ENCODE assay signal across 8 cellular contexts in the genomic region with DNA sequence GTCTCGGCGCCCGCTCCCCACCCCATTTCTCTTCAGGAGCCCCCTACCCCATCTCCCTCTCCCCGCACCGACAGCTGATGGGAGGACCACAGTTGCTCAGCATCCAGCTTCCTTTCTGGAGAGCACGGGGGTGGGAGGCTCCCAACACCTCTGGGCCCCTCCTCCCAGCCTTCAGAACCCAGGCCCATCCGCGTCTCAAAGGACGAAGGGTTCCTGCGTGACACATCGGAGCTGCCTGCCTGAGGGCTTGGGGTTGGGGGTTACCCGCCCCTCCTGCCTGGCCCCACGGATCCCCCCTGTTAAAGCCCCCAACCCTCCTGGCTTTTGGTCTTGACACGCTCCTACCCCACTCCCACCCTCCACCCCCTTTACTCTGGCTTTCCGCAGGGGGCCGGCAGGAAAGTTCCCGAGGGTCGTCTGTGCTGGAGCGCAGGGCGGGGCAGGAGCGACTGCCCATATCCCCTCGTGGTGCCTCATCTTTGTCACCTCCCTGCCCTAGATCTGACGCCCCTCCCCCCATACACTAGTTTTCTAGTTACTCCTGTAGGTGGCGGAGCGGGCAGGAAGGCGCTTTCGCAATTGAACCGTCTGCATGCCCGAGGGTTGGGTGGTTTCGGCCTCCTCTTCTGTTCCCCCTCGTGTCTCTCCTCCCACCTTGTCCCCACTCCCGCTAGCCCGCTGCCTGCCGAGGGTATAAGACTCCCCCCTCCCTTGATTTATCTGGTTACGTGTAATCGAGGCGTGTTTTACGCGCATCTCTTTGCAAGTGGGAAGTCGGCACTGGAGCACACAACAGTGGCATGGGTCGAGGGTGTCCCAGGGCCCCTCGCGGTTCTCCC. TPM values are rescaled to one million over a fixed set of nuclear protein-coding genes. Genes with fewer than 3 reads are reported as not detected.
DNase-seq lines count a peak whose midpoint lies in the region; ATAC-seq, FAIRE-seq and TF ChIP-seq lines count a peak whose summit lies in the region.

No MANE protein-coding gene starts in this region.

- peak overlapping the region; percentile 86 to 96 (median 92) for H3K4me3 Mint-ChIP-seq in CD4-positive, alpha-beta memory T cell
- H3K4me3 Mint-ChIP-seq in HFFc6, result peak overlapping the region; percentile 89
- H3K4me3 Mint-ChIP-seq in naive thymus-derived CD8-positive, alpha-beta T cell, result peak overlapping the region; percentile 89 to 98 (median 90)
- peak overlapping the region; percentile 98 for H3K4me3 Mint-ChIP-seq in stimulated activated memory B cell treated with anti-CD40 and anti-IgM and Interleukin-4, amounts not matched to agents 10 μg/mL and 1 μg/mL and 100 μg/mL, for 72 hours

- peak; percentile 81 to 91 (median 83) for DNase-seq in CD4-positive, alpha-beta memory T cell
- DNase-seq in HFFc6 (peak; percentile 55), RCC 7860 (ENCODE audit: low spot score) (peak; percentile 9), fibroblast of mammary gland (ENCODE audit: low read depth) (peak; percentile 76)
- DNase-seq in activated T-helper 1 cell treated with anti-CD3 and anti-CD28 coated beads, Interleukin-2, amount 50 U/mL, for 16 hours (ENCODE audit: low read depth in 1 of 2, low spot score in 1 of 2), result peak; percentile 57 to 68
- DNase-seq in naive thymus-derived CD8-positive, alpha-beta T cell, result peak; percentile 71 to 93 (median 83)

- H3K27ac Mint-ChIP-seq in CD4-positive, alpha-beta memory T cell, result peak overlapping the region; percentile 91 to 96 (median 95)
- H3K27ac Mint-ChIP-seq in HFFc6, result peak overlapping the region; percentile 80
- H3K27ac Mint-ChIP-seq in naive thymus-derived CD8-positive, alpha-beta T cell, result peak overlapping the region; percentile 82 to 97 (median 92)
- H3K27ac Mint-ChIP-seq in stimulated activated memory B cell treated with anti-CD40 and anti-IgM and Interleukin-4, amounts not matched to agents 10 μg/mL and 1 μg/mL and 100 μg/mL, for 72 hours, result peak overlapping the region; percentile 98

- H3K9me3 ChIP-seq in CD4-positive, alpha-beta memory T cell (ENCODE audit: control insufficient read depth in 1 of 2, low read length in 2 of 2), result no peaks in the 10 kb centered on the region

- FAIRE-seq in RCC 7860 (lab: Jason Lieb, UNC), result no peak

- TF ChIP-seq CTCF in HFFc6 (IDR thresholded peaks at IDR 0.05) (peak; percentile 73), fibroblast of mammary gland (conservative IDR thresholded peaks at IDR 0.05; ENCODE audit: control insufficient read depth, insufficient read depth, low read depth, low read length) (peak; percentile 68)

- H3K36me3 ChIP-seq in CD4-positive, alpha-beta memory T cell (ENCODE audit: insufficient read depth, low read length), result peaks cover 6% of the 10 kb centered on the region

- peaks cover 37% of the 10 kb centered on the region for H3K4me1 ChIP-seq in CD4-positive, alpha-beta memory T cell (ENCODE audit: insufficient read depth, low read length)

- peaks cover 9 to 20% of the 10 kb centered on the region in 2 donors for H3K36me3 Mint-ChIP-seq in CD4-positive, alpha-beta memory T cell
- H3K36me3 Mint-ChIP-seq in HFFc6 (ENCODE audit: low read depth), result peaks cover 5% of the 10 kb centered on the region; the same call in 1 of the 2 replicates
- peaks cover 0 to 22% (median 3%) of the 10 kb centered on the region in 3 donors for H3K36me3 Mint-ChIP-seq in naive thymus-derived CD8-positive, alpha-beta T cell
- peaks cover 23% of the 10 kb centered on the region for H3K36me3 Mint-ChIP-seq in stimulated activated memory B cell treated with anti-CD40 and anti-IgM and Interleukin-4, amounts not matched to agents 10 μg/mL and 1 μg/mL and 100 μg/mL, for 72 hours

- peak; percentile 61 to 62 for ATAC-seq in naive thymus-derived CD8-positive, alpha-beta T cell
- peak; percentile 55 for ATAC-seq in stimulated activated memory B cell treated with anti-CD40 and anti-IgM and Interleukin-4, amounts not matched to agents 10 μg/mL and 1 μg/mL and 100 μg/mL, for 72 hours
- ATAC-seq in GM18519 (IDR thresholded peaks at IDR 0.05; ENCODE audit: low FRiP score, unreplicated experiment), result no peak

- H3K27me3 Mint-ChIP-seq in CD4-positive, alpha-beta memory T cell, result peaks cover 5 to 17% of the 10 kb centered on the region in 2 donors
- H3K27me3 Mint-ChIP-seq in HFFc6 (ENCODE audit: insufficient read depth), result peaks cover 13% of the 10 kb centered on the region
- H3K27me3 Mint-ChIP-seq in naive thymus-derived CD8-positive, alpha-beta T cell, result peaks cover 3 to 19% (median 10%) of the 10 kb centered on the region in 5 donors
- peaks cover 21% of the 10 kb centered on the region for H3K27me3 Mint-ChIP-seq in stimulated activated memory B cell treated with anti-CD40 and anti-IgM and Interleukin-4, amounts not matched to agents 10 μg/mL and 1 μg/mL and 100 μg/mL, for 72 hours

- peak overlapping the region; percentile 73 to 88 for H3K4me3 ChIP-seq in CD4-positive, alpha-beta memory T cell (ENCODE audit: low read length in 2 of 2)
- peak overlapping the region; percentile 84 for H3K4me3 ChIP-seq in fibroblast of mammary gland (ENCODE audit: control insufficient read depth, low read depth, low read length)

- H3K9me3 Mint-ChIP-seq in CD4-positive, alpha-beta memory T cell, result peaks cover 0 to 2% (median 0%) of the 10 kb centered on the region in 8 donors
- H3K9me3 Mint-ChIP-seq in HFFc6, result no peaks in the 10 kb centered on the region
- H3K9me3 Mint-ChIP-seq in naive thymus-derived CD8-positive, alpha-beta T cell, result peaks cover 0 to 1% (median 0%) of the 10 kb centered on the region in 9 donors
- H3K9me3 Mint-ChIP-seq in stimulated activated memory B cell treated with anti-CD40 and anti-IgM and Interleukin-4, amounts not matched to agents 10 μg/mL and 1 μg/mL and 100 μg/mL, for 72 hours, result no peaks in the 10 kb centered on the region

- POLR2A ChIA-PET in CD4-positive, alpha-beta memory T cell (lab: Charles Lee; ENCODE audit: partially characterized antibody), result interaction anchor here (0.7 to 2.2 kb wide), 20 partner anchors 11 to 582 kb away, joined by 3 to 29 read pairs (median 4); a partner anchor contains a TSS
- POLR2A ChIA-PET in naive thymus-derived CD8-positive, alpha-beta T cell (lab: Charles Lee), result interaction anchor here (0.6 to 2.2 kb wide), 28 partner anchors 9 to 1222 kb away, joined by 3 to 29 read pairs (median 4); a partner anchor contains a TSS

- CTCF ChIA-PET in CD4-positive, alpha-beta memory T cell (lab: Charles Lee; ENCODE audit: partially characterized antibody), result interaction anchor here (0.6 to 3.0 kb wide), 33 partner anchors 10 to 579 kb away, joined by 3 to 67 read pairs (median 5); a partner anchor contains a TSS

- peaks cover 4% of the 10 kb centered on the region for H3K27me3 ChIP-seq in CD4-positive, alpha-beta memory T cell (ENCODE audit: insufficient read depth, low read length)

- peaks cover 18 to 50% (median 33%) of the 10 kb centered on the region in 4 donors for H3K4me1 Mint-ChIP-seq in CD4-positive, alpha-beta memory T cell
- H3K4me1 Mint-ChIP-seq in HFFc6 (ENCODE audit: low read depth), result peaks cover 14% of the 10 kb centered on the region
- H3K4me1 Mint-ChIP-seq in naive thymus-derived CD8-positive, alpha-beta T cell, result peaks cover 26 to 59% (median 53%) of the 10 kb centered on the region in 4 donors
- peaks cover 57% of the 10 kb centered on the region for H3K4me1 Mint-ChIP-seq in stimulated activated memory B cell treated with anti-CD40 and anti-IgM and Interleukin-4, amounts not matched to agents 10 μg/mL and 1 μg/mL and 100 μg/mL, for 72 hours

- H3K27ac ChIP-seq in CD4-positive, alpha-beta memory T cell (ENCODE audit: low read depth, low read length), result peak overlapping the region; percentile 82

- intact Hi-C loops in CD4-positive, alpha-beta memory T cell (cut with micrococcal nuclease), result loop anchor here (2.0 kb wide), 2 partner anchors 23 to 53 kb away; a partner anchor contains a TSS

RNA-seq across cellular contexts. Expression of a gene that starts 0.9 kb away (rescaled TPM):
- total RNA-seq in CD4-positive, alpha-beta memory T cell, result 10 to 100 TPM; 60.7 to 62.1 TPM
- 100 to 1,000 TPM; 144 to 153 TPM for polyA plus RNA-seq in CD4-positive, alpha-beta memory T cell
- 100 to 1,000 TPM; 143 to 179 (median 159) TPM for total RNA-seq in HFFc6 (2021; fragmentation: NEBNext Ultra II Directional; extraction: Animal tissue kit (Norgen Biotek cat#: 25700))
- 10 to 100 TPM; 66.5 to 71.8 TPM for total RNA-seq in naive thymus-derived CD8-positive, alpha-beta T cell
- 100 to 1,000 TPM; 154 to 208 (median 170) TPM for polyA plus RNA-seq in naive thymus-derived CD8-positive, alpha-beta T cell

RNA-seq across cellular contexts. Expression of a gene that starts 4.7 kb away (rescaled TPM):
- total RNA-seq in CD4-positive, alpha-beta memory T cell, result not detected
- polyA plus RNA-seq in CD4-positive, alpha-beta memory T cell, result not detected
- total RNA-seq in HFFc6 (2021; fragmentation: NEBNext Ultra II Directional; extraction: Animal tissue kit (Norgen Biotek cat#: 25700)), result not detected
- not detected for total RNA-seq in naive thymus-derived CD8-positive, alpha-beta T cell
- under 1 TPM in 1 of 3 donors, not detected in 2; 0.12 TPM for polyA plus RNA-seq in naive thymus-derived CD8-positive, alpha-beta T cell

RNA-seq across cellular contexts. Expression of a gene that starts 12.7 kb away (rescaled TPM):
- not detected for total RNA-seq in CD4-positive, alpha-beta memory T cell
- polyA plus RNA-seq in CD4-positive, alpha-beta memory T cell, result under 1 TPM; 0.48 to 0.94 TPM
- not detected for total RNA-seq in HFFc6 (2021; fragmentation: NEBNext Ultra II Directional; extraction: Animal tissue kit (Norgen Biotek cat#: 25700))
- total RNA-seq in naive thymus-derived CD8-positive, alpha-beta T cell, result not detected
- 10 to 100 TPM in 1 of 3 donors, 1 to 10 TPM in 2; 6.5 to 12.8 (median 8.7) TPM for polyA plus RNA-seq in naive thymus-derived CD8-positive, alpha-beta T cell

RNA-seq across cellular contexts. Expression of a gene that starts 20.4 kb away (rescaled TPM):
- total RNA-seq in CD4-positive, alpha-beta memory T cell, result not detected
- under 1 TPM in 1 of 2 donors, not detected in 1; 0.93 TPM for polyA plus RNA-seq in CD4-positive, alpha-beta memory T cell
- total RNA-seq in HFFc6 (2021; fragmentation: NEBNext Ultra II Directional; extraction: Animal tissue kit (Norgen Biotek cat#: 25700)), result not detected
- 1 to 10 TPM; 1.7 to 2.3 TPM for total RNA-seq in naive thymus-derived CD8-positive, alpha-beta T cell
- under 1 TPM in 2 of 3 donors, not detected in 1; 0.23 to 0.38 TPM for polyA plus RNA-seq in naive thymus-derived CD8-positive, alpha-beta T cell

RNA-seq across cellular contexts. Expression of a gene that starts 44.6 kb away (rescaled TPM):
- 100 to 1,000 TPM; 219 to 220 TPM for total RNA-seq in CD4-positive, alpha-beta memory T cell
- 10 to 100 TPM; 73.1 to 88.8 TPM for polyA plus RNA-seq in CD4-positive, alpha-beta memory T cell
- 1 to 10 TPM; 1.8 to 6.7 (median 4.4) TPM for total RNA-seq in HFFc6 (2021; fragmentation: NEBNext Ultra II Directional; extraction: Animal tissue kit (Norgen Biotek cat#: 25700))
- 100 to 1,000 TPM; 165 to 184 TPM for total RNA-seq in naive thymus-derived CD8-positive, alpha-beta T cell
- 10 to 100 TPM; 50.4 to 63.2 (median 54.9) TPM for polyA plus RNA-seq in naive thymus-derived CD8-positive, alpha-beta T cell

Comparison
In these comparisons a context has a peak if more than half of its experiments do, and no peak if none do; other contexts are left out.
1. DNase-seq: peak in every context shown above with its lines; median percentile 83 in CD4-positive, alpha-beta memory T cell; 83 in naive thymus-derived CD8-positive, alpha-beta T cell; 76 in fibroblast of mammary gland; 62 in activated T-helper 1 cell treated with anti-CD3 and anti-CD28 coated beads, Interleukin-2, amount 50 U/mL, for 16 hours; 55 in HFFc6; 9 in RCC 7860.